Comparison of ENCODE assay signal across 1 cellular context in genomic region chr6:14209005-14209404, GRCh38.
TF ChIP-seq lines count a peak whose summit lies in the region.

No MANE protein-coding gene starts in this region.

TF ChIP-seq in K562, 482 proteins besides CTCF, POLR2A, EP300 and RAD21 (continued from another document):
- TF ChIP-seq PBX2 (CRISPR knock-in tag; IDR thresholded peaks at IDR 0.05; ENCODE audit: low read depth) (no peak), PBX2 (tag; conservative IDR thresholded peaks at IDR 0.05; ENCODE audit: low read depth) (0 out of 2 replicates have a peak, but pooled peaks have one; percentile 9), POLR2AphosphoS2 (IDR thresholded peaks at IDR 0.05; ENCODE audit: low read length) (no peak), ZBTB8A (IDR thresholded peaks at IDR 0.05; ENCODE audit: partially characterized antibody) (no peak), CC2D1A (IDR thresholded peaks at IDR 0.05) (no peak), YY1 (IDR thresholded peaks at IDR 0.05; ENCODE audit: borderline replicate concordance in 1 of 3, control insufficient read depth in 1 of 3, extremely low read depth in 1 of 3, insufficient read depth in 3 of 3, insufficient read length in 1 of 3, insufficient replicate concordance in 2 of 3, low read depth in 1 of 3, low read length in 2 of 3) (no peak), BCL6 (CRISPR knock-in tag; IDR thresholded peaks at IDR 0.05) (no peak), CBFA2T2 (conservative IDR thresholded peaks at IDR 0.05) (no peak), STAT5A (IDR thresholded peaks at IDR 0.05; ENCODE audit: borderline replicate concordance, low read length) (no peak), MEIS2 (IDR thresholded peaks at IDR 0.05; ENCODE audit: partially characterized antibody) (peak; percentile 27)
